Comparison of ENCODE assay signal across 19 cellular contexts in genomic region chr9:107833295-107833694, GRCh38.
DNase-seq lines count a peak whose midpoint lies in the region; ATAC-seq and TF ChIP-seq lines count a peak whose summit lies in the region.
"Had no signal": no experiment of that assay in that cellular context is flagged by ENCODE, and none has a peak within 500 bp of the region (broad histone marks: within the 10 kb centered on the region; RNA-seq: fewer than 3 reads in every experiment).

No MANE protein-coding gene starts in this region.

- DNase-seq in MCF 10A (ENCODE audit: unreplicated experiment) (no peak), mammary epithelial cell (no peak), fibroblast of the aortic adventitia (ENCODE audit: low read depth) (peak; percentile 9), NCI-H1092 treated with DMSO at 0.1 percent for 48 hours (lab: John Stamatoyannopoulos, UW) (no peak), RKO (ENCODE audit: low spot score) (no peak)
- DNase-seq: 8988T, GDM1, MV-4-11, NCI-H1417 treated with DMSO at 0.1 percent for 48 hours, NCI-H1930, NCI-H446, NCI-H69, RPMI8226 had no signal

- H3K4me1 Mint-ChIP-seq in MCF 10A (ENCODE audit: insufficient read depth, unreplicated experiment): peaks cover 6% of the 10 kb centered on the region

- H3K4me3 Mint-ChIP-seq in MCF 10A (ENCODE audit: unreplicated experiment): no peak overlapping the region
- H3K4me3 Mint-ChIP-seq: IgD-negative memory B cell had no signal

- no peak for TF ChIP-seq EP300 in neural cell (conservative IDR thresholded peaks at IDR 0.05; ENCODE audit: poor library complexity, severe bottlenecking)

- CTCF ChIA-PET in MCF 10A (lab: Yijun Ruan, JAX) (no interaction called here), mammary epithelial cell (lab: Charles Lee; ENCODE audit: low non-redundant PET) (no interaction called here)

- H3K79me2 ChIP-seq in mammary epithelial cell (ENCODE audit: insufficient read depth, low read length) (no peaks in the 10 kb centered on the region), neural cell (replicated peaks; ENCODE audit: insufficient read depth, low read length) (no peaks in the 10 kb centered on the region)

- dilution Hi-C loops in mammary epithelial cell (cut with HindIII; ENCODE audit: low sequenced_read_pairs): no loop called here

- in situ Hi-C loops in mammary epithelial cell (cut with MboI; ENCODE audit: low sequenced_read_pairs in 2 of 2): no loop called here

- no peaks in the 10 kb centered on the region for H3F3A ChIP-seq in neural cell (ENCODE audit: insufficient read depth, low read length, poor library complexity, severe bottlenecking)

- intact Hi-C loops in MCF 10A (cut with micrococcal nuclease): no loop called here
- intact Hi-C loops in mammary epithelial cell (cut with micrococcal nuclease): no loop called here

- H3K9me3 Mint-ChIP-seq in MCF 10A (ENCODE audit: unreplicated experiment): peaks cover 11% of the 10 kb centered on the region

- H3K9me3 ChIP-seq in mammary epithelial cell (replicated peaks; ENCODE audit: insufficient read depth, low read length) (no peaks in the 10 kb centered on the region), neural cell (ENCODE audit: low read length) (peaks cover 5% of the 10 kb centered on the region)

- H3K4me3 ChIP-seq in mammary epithelial cell (replicated peaks in 1 of 3; ENCODE audit: insufficient read depth in 1 of 3, low read depth in 2 of 3, low read length in 3 of 3): no peak overlapping the region
- H3K4me3 ChIP-seq in fibroblast of the aortic adventitia (ENCODE audit: low read depth, low read length): no peak overlapping the region
- H3K4me3 ChIP-seq in neural cell (ENCODE audit: low read length): peak overlapping the region; percentile 12
- H3K4me3 ChIP-seq: BLaER1 treated with 17β-estradiol and CSF1 and Interleukin-3, amounts not matched to agents 10 nM and 100 nM; GM12878 had no signal

- BruUV-seq in MCF 10A (replicated peaks; lab: Mats Ljungman, UMichigan): no TSS peak
- no TSS peak for BruUV-seq in mammary epithelial cell (replicated peaks; lab: Mats Ljungman, UMichigan)

- H2AFZ ChIP-seq in mammary epithelial cell (ENCODE audit: low read depth, low read length): no peak overlapping the region
- H2AFZ ChIP-seq in neural cell (ENCODE audit: low read depth, low read length): no peak overlapping the region

- POLR2A ChIA-PET in MCF 10A (lab: Yijun Ruan, JAX): interaction anchor here (0.6 kb wide), 1 partner anchor 15 kb away, joined by 4 read pairs; no protein-coding TSS in a partner anchor

- H3K36me3 ChIP-seq in mammary epithelial cell (ENCODE audit: insufficient read depth, low read length) (no peaks in the 10 kb centered on the region), neural cell (ENCODE audit: insufficient read depth, low read length) (no peaks in the 10 kb centered on the region)
- H3K36me3 ChIP-seq: BLaER1 treated with 17β-estradiol and CSF1 and Interleukin-3, amounts not matched to agents 10 nM and 100 nM had no signal

- no peaks in the 10 kb centered on the region for H3K27me3 Mint-ChIP-seq in MCF 10A (ENCODE audit: insufficient read depth, unreplicated experiment)

- H3K9me2 ChIP-seq in neural cell (ENCODE audit: insufficient read depth, low read length): no peaks in the 10 kb centered on the region

- H3K27me3 ChIP-seq in mammary epithelial cell (ENCODE audit: insufficient read depth, low read length) (no peaks in the 10 kb centered on the region), neural cell (ENCODE audit: insufficient read depth, low read depth, low read length) (no peaks in the 10 kb centered on the region)
- H3K27me3 ChIP-seq: BLaER1 treated with 17β-estradiol and CSF1 and Interleukin-3, amounts not matched to agents 10 nM and 100 nM had no signal

- H3K4me2 ChIP-seq in mammary epithelial cell (ENCODE audit: insufficient read depth, low read depth, low read length): no peak overlapping the region
- H3K4me2 ChIP-seq in neural cell (ENCODE audit: low read length): no peak overlapping the region
- H3K4me2 ChIP-seq: BLaER1 treated with 17β-estradiol and CSF1 and Interleukin-3, amounts not matched to agents 10 nM and 100 nM had no signal

- H3K9ac ChIP-seq in mammary epithelial cell (ENCODE audit: insufficient read depth, low read length) (no peak overlapping the region), neural cell (ENCODE audit: low read length) (no peak overlapping the region)
- H3K9ac ChIP-seq: BLaER1 treated with 17β-estradiol and CSF1 and Interleukin-3, amounts not matched to agents 10 nM and 100 nM had no signal

- no peak overlapping the region for H3K27ac ChIP-seq in mammary epithelial cell (ENCODE audit: insufficient read depth, low read depth, low read length)
- no peak overlapping the region for H3K27ac ChIP-seq in neural cell (ENCODE audit: low read length)
- H3K27ac ChIP-seq: BLaER1 treated with 17β-estradiol and CSF1 and Interleukin-3, amounts not matched to agents 10 nM and 100 nM had no signal

- TF ChIP-seq CTCF in MCF 10A (IDR thresholded peaks at IDR 0.05; ENCODE audit: unreplicated experiment): no peak
- TF ChIP-seq CTCF in mammary epithelial cell (conservative IDR thresholded peaks at IDR 0.05 in 1 of 2, IDR thresholded peaks at IDR 0.05 in 1 of 2; ENCODE audit: extremely low read depth in 1 of 2, insufficient read depth in 1 of 2, low read depth in 1 of 2, low read length in 2 of 2): no peak
- TF ChIP-seq CTCF in fibroblast of the aortic adventitia (IDR thresholded peaks at IDR 0.05; ENCODE audit: insufficient read depth, low read length): no peak
- no peak for TF ChIP-seq CTCF in neural cell (IDR thresholded peaks at IDR 0.05; ENCODE audit: poor library complexity, severe bottlenecking)

- 82% methylated on average over 4 of the region's 4 CpGs for WGBS in mammary epithelial cell (ENCODE audit: low coverage, missing lambda C conversion rate)

- H3K27ac Mint-ChIP-seq in MCF 10A (ENCODE audit: low read depth, unreplicated experiment): peak overlapping the region; percentile 65

- ATAC-seq in GM21526 (IDR thresholded peaks at IDR 0.05; ENCODE audit: low FRiP score, unreplicated experiment): no peak
- ATAC-seq in HG03432 (IDR thresholded peaks at IDR 0.05; ENCODE audit: unreplicated experiment): no peak
- ATAC-seq: GM12878 had no signal

- H4K20me1 ChIP-seq in mammary epithelial cell (ENCODE audit: insufficient read depth, low read length): no peaks in the 10 kb centered on the region
- H4K20me1 ChIP-seq in neural cell (ENCODE audit: insufficient read depth): no peaks in the 10 kb centered on the region
- H4K20me1 ChIP-seq: BLaER1 treated with 17β-estradiol and CSF1 and Interleukin-3, amounts not matched to agents 10 nM and 100 nM had no signal

- no peaks in the 10 kb centered on the region for H3K36me3 Mint-ChIP-seq in MCF 10A (ENCODE audit: insufficient read depth, unreplicated experiment)

- no peaks in the 10 kb centered on the region for H3K4me1 ChIP-seq in mammary epithelial cell (ENCODE audit: insufficient read depth, low read length)

- TF ChIP-seq RAD21 in neural cell (conservative IDR thresholded peaks at IDR 0.05): no peak

TF ChIP-seq in neural cell, 6 proteins besides CTCF, POLR2A, EP300 and RAD21:
- TF ChIP-seq POLR2AphosphoS5 (IDR thresholded peaks at IDR 0.05) (no peak), MXI1 (conservative IDR thresholded peaks at IDR 0.05; ENCODE audit: poor library complexity, severe bottlenecking) (no peak), EZH2 (IDR thresholded peaks at IDR 0.05; ENCODE audit: borderline replicate concordance, insufficient read depth, low read length, poor library complexity, severe bottlenecking) (no peak), SMC3 (conservative IDR thresholded peaks at IDR 0.05; ENCODE audit: poor library complexity) (no peak), TAF1 (IDR thresholded peaks at IDR 0.05; ENCODE audit: low read depth) (no peak), REST (IDR thresholded peaks at IDR 0.05; ENCODE audit: borderline replicate concordance) (no peak)
